Comparison of ENCODE assay signal across 10 cellular contexts in the genomic region with DNA sequence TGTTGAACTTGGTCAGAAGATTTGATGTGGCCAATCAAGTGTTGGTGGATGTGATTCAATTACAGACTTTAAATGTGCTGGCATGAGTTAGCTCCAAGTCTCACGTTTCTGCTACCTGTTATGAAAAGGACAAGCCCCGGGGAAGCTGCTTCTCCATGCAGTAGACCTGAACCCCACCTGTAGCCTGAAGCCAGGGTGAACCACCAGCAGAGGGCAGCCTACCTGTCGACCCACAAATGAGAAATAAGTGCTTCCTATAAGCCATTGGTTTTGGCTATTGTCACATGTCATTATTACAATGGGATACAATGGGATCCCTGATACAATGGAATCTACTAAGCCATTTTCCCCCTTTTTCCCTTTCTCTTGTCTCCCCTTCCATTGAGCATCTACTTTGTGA.
DNase-seq lines count a peak whose midpoint lies in the region; ATAC-seq and TF ChIP-seq lines count a peak whose summit lies in the region.
"Had no signal": no experiment of that assay in that cellular context is flagged by ENCODE, and none has a peak within 500 bp of the region (broad histone marks: within the 10 kb centered on the region; RNA-seq: fewer than 3 reads in every experiment).

No MANE protein-coding gene starts in this region.

- DNase-seq in AML-193 (lab: John Stamatoyannopoulos, UW) (peak; percentile 1), GM20000 (ENCODE audit: low spot score) (peak; percentile 41), iPS-NIHi7 (ENCODE audit: extremely low spot score) (peak; percentile 74), DMS153 (lab: John Stamatoyannopoulos, UW) (no peak), Right ventricle myocardium inferior (ENCODE audit: missing footprints) (no peak)
- DNase-seq in activated CD4-positive, alpha-beta T cell treated with anti-CD3 and anti-CD28 coated beads, Interleukin-2, amount 10 ng/mL, durations not matched to agents 24 days and 14 days, result peak; percentile 67
- DNase-seq: adrenal gland, posterior cingulate gyrus had no signal

- no peak overlapping the region for H3K4me3 Mint-ChIP-seq in activated CD4-positive, alpha-beta T cell treated with anti-CD3 and anti-CD28 coated beads, Interleukin-2, amount 10 ng/mL, durations not matched to agents 24 days and 14 days
- H3K4me3 Mint-ChIP-seq in activated T-helper 17 cell treated with anti-CD3 and anti-CD28 coated beads, Interleukin-2, amount 50 U/mL, for 72 hours, result no peak overlapping the region

- H3K4me1 Mint-ChIP-seq in activated CD4-positive, alpha-beta T cell treated with anti-CD3 and anti-CD28 coated beads, Interleukin-2, amount 10 ng/mL, durations not matched to agents 24 days and 14 days, result no peaks in the 10 kb centered on the region
- no peaks in the 10 kb centered on the region for H3K4me1 Mint-ChIP-seq in activated T-helper 17 cell treated with anti-CD3 and anti-CD28 coated beads, Interleukin-2, amount 50 U/mL, for 72 hours

- intact Hi-C loops in activated CD4-positive, alpha-beta T cell treated with anti-CD3 and anti-CD28 coated beads, Interleukin-2, amount 10 ng/mL, durations not matched to agents 24 days and 14 days (cut with micrococcal nuclease), result no loop called here
- intact Hi-C loops in Right ventricle myocardium inferior (cut with DNase I), result no loop called here

- H3K36me3 Mint-ChIP-seq in activated CD4-positive, alpha-beta T cell treated with anti-CD3 and anti-CD28 coated beads, Interleukin-2, amount 10 ng/mL, durations not matched to agents 24 days and 14 days (ENCODE audit: low read depth), result no peaks in the 10 kb centered on the region
- no peaks in the 10 kb centered on the region for H3K36me3 Mint-ChIP-seq in activated T-helper 17 cell treated with anti-CD3 and anti-CD28 coated beads, Interleukin-2, amount 50 U/mL, for 72 hours (ENCODE audit: low read depth)

- peaks cover 10% of the 10 kb centered on the region for H3K27me3 Mint-ChIP-seq in activated CD4-positive, alpha-beta T cell treated with anti-CD3 and anti-CD28 coated beads, Interleukin-2, amount 10 ng/mL, durations not matched to agents 24 days and 14 days
- H3K27me3 Mint-ChIP-seq in activated T-helper 17 cell treated with anti-CD3 and anti-CD28 coated beads, Interleukin-2, amount 50 U/mL, for 72 hours, result peaks cover 15% of the 10 kb centered on the region

- no peak for ATAC-seq in activated T-helper 17 cell treated with anti-CD3 and anti-CD28 coated beads, Interleukin-2, amount 50 U/mL, for 72 hours (replicated peaks)
- ATAC-seq in Right ventricle myocardium inferior, result no peak
- ATAC-seq in HG03457 (IDR thresholded peaks at IDR 0.05; ENCODE audit: unreplicated experiment), result no peak

- H3K9me3 Mint-ChIP-seq in activated CD4-positive, alpha-beta T cell treated with anti-CD3 and anti-CD28 coated beads, Interleukin-2, amount 10 ng/mL, durations not matched to agents 24 days and 14 days, result no peaks in the 10 kb centered on the region
- H3K9me3 Mint-ChIP-seq in activated T-helper 17 cell treated with anti-CD3 and anti-CD28 coated beads, Interleukin-2, amount 50 U/mL, for 72 hours, result no peaks in the 10 kb centered on the region

- H3K27ac Mint-ChIP-seq in activated CD4-positive, alpha-beta T cell treated with anti-CD3 and anti-CD28 coated beads, Interleukin-2, amount 10 ng/mL, durations not matched to agents 24 days and 14 days, result no peak overlapping the region
- no peak overlapping the region for H3K27ac Mint-ChIP-seq in activated T-helper 17 cell treated with anti-CD3 and anti-CD28 coated beads, Interleukin-2, amount 50 U/mL, for 72 hours

- peak; percentile 52 for TF ChIP-seq CTCF in GM20000 (IDR thresholded peaks at IDR 0.05; ENCODE audit: extremely low read depth, missing control alignments)

Comparison
In these comparisons a context has a peak if more than half of its experiments do, and no peak if none do; other contexts are left out.
1. DNase-seq: peak in AML-193 (2 of 2), GM20000 (single experiment), activated CD4-positive, alpha-beta T cell treated with anti-CD3 and anti-CD28 coated beads, Interleukin-2, amount 10 ng/mL, durations not matched to agents 24 days and 14 days (single experiment) and iPS-NIHi7 (single experiment); none in DMS153 (single experiment) and Right ventricle myocardium inferior (single experiment).